In the genomic region with DNA sequence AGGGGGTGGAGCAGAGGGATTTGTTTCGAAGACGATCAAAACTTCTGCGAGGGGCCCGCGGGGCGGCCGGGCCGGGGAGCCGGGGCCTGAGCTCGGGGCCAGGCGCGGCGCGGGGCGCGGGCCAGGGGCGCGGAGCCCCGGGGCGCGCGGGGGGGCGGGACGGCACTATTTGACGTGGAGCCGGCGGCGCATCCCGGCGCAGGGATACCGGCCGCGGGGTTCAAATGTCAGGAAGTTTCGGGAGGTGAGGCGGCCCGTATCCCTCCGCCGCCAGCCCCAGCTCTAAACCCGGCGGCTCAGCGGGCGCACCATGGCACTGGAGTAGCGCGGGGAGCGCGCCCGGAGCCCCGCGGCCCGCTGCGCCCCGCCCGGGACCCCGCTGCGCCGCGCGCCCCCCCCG, we compare ENCODE assay signal across 8 cellular contexts. TPM values are rescaled to one million over a fixed set of nuclear protein-coding genes. Genes with fewer than 3 reads are reported as not detected.
DNase-seq lines count a peak whose midpoint lies in the region; ATAC-seq and TF ChIP-seq lines count a peak whose summit lies in the region.

A gene (plus strand): TSS at position 273 of the 400 bp plus-strand sequence. CDS start 522 bp downstream, outside the sequence.

- H3K4me1 ChIP-seq in testis = peaks cover 17% of the 10 kb centered on the region

- CTCF ChIA-PET in activated CD4-positive, alpha-beta T cell treated with anti-CD3 and anti-CD28 coated beads, Interleukin-2, amount 10 ng/mL, durations not matched to agents 7 days and 5 days (lab: Charles Lee) = no interaction called here

- H3K36me3 Mint-ChIP-seq in activated CD4-positive, alpha-beta T cell treated with anti-CD3 and anti-CD28 coated beads, Interleukin-2, amount 10 ng/mL, durations not matched to agents 7 days and 5 days (ENCODE audit: low read depth) = no peaks in the 10 kb centered on the region
- H3K36me3 Mint-ChIP-seq in HFFc6 (ENCODE audit: low read depth) = no peaks in the 10 kb centered on the region

- H3K9me3 Mint-ChIP-seq in activated CD4-positive, alpha-beta T cell treated with anti-CD3 and anti-CD28 coated beads, Interleukin-2, amount 10 ng/mL, durations not matched to agents 7 days and 5 days = no peaks in the 10 kb centered on the region
- no peaks in the 10 kb centered on the region for H3K9me3 Mint-ChIP-seq in HFFc6

- no peak for DNase-seq in activated CD4-positive, alpha-beta T cell treated with anti-CD3 and anti-CD28 coated beads, Interleukin-2, amount 10 ng/mL, durations not matched to agents 7 days and 5 days
- no peak for DNase-seq in activated CD4-positive, alpha-beta T cell treated with anti-CD3 and anti-CD28 coated beads for 4 hours
- DNase-seq in WERI-Rb-1 (peak; percentile 73), left ventricle myocardium superior (peak; percentile 81), testis (peak; percentile 77), HFFc6 (no peak), GM19240 (ENCODE audit: insufficient read length, low spot score) (no peak)

- peak within 1 kb of the TSS; percentile 64 for H3K27ac Mint-ChIP-seq in activated CD4-positive, alpha-beta T cell treated with anti-CD3 and anti-CD28 coated beads, Interleukin-2, amount 10 ng/mL, durations not matched to agents 7 days and 5 days
- no peak within 1 kb of the TSS for H3K27ac Mint-ChIP-seq in HFFc6

- H3K4me3 ChIP-seq in WERI-Rb-1 (ENCODE audit: low read depth, low read length) = peak within 1 kb of the TSS; percentile 44
- H3K4me3 ChIP-seq in testis = peak within 1 kb of the TSS in 1 of 2 donors; percentile 27

- peak within 1 kb of the TSS; percentile 50 for H3K4me3 Mint-ChIP-seq in activated CD4-positive, alpha-beta T cell treated with anti-CD3 and anti-CD28 coated beads, Interleukin-2, amount 10 ng/mL, durations not matched to agents 7 days and 5 days
- no peak within 1 kb of the TSS for H3K4me3 Mint-ChIP-seq in HFFc6

- H3K27ac ChIP-seq in WERI-Rb-1 = no peak within 1 kb of the TSS
- H3K27ac ChIP-seq in testis = no peak within 1 kb of the TSS

- intact Hi-C loops in left ventricle myocardium superior (cut with micrococcal nuclease) = loop anchor here (5.0 kb wide), 1 partner anchor 79 kb away; no protein-coding TSS in a partner anchor
- intact Hi-C loops in testis (cut with DNase I; ENCODE audit: low total_unique reads) = no loop called here

- no peak for ATAC-seq in left ventricle myocardium superior
- ATAC-seq in GM21447 (IDR thresholded peaks at IDR 0.05; ENCODE audit: unreplicated experiment) = no peak

- H3K36me3 ChIP-seq in WERI-Rb-1 = no peaks in the 10 kb centered on the region
- no peaks in the 10 kb centered on the region for H3K36me3 ChIP-seq in testis (ENCODE audit: low read depth, missing control alignments)

- TF ChIP-seq CTCF in WERI-Rb-1 (IDR thresholded peaks at IDR 0.05; ENCODE audit: low read depth, low read length) (no peak), testis (IDR thresholded peaks at IDR 0.05) (no peak), HFFc6 (IDR thresholded peaks at IDR 0.05) (no peak)

- no peaks in the 10 kb centered on the region for H3K9me3 ChIP-seq in WERI-Rb-1 (ENCODE audit: severe bottlenecking)
- H3K9me3 ChIP-seq in testis = no peaks in the 10 kb centered on the region

- H3K27me3 ChIP-seq in WERI-Rb-1 (ENCODE audit: insufficient read depth, low read depth, severe bottlenecking) = peaks cover 76% of the 10 kb centered on the region
- H3K27me3 ChIP-seq in testis = no peaks in the 10 kb centered on the region

- POLR2A ChIA-PET in activated CD4-positive, alpha-beta T cell treated with anti-CD3 and anti-CD28 coated beads, Interleukin-2, amount 10 ng/mL, durations not matched to agents 7 days and 5 days (lab: Charles Lee) = no interaction called here

- H3K4me1 Mint-ChIP-seq in activated CD4-positive, alpha-beta T cell treated with anti-CD3 and anti-CD28 coated beads, Interleukin-2, amount 10 ng/mL, durations not matched to agents 7 days and 5 days = peaks cover 24% of the 10 kb centered on the region
- H3K4me1 Mint-ChIP-seq in HFFc6 (ENCODE audit: low read depth) = peaks cover 11% of the 10 kb centered on the region

- 2 to 4% methylated on average over 8 to 43 of the region's 59 CpGs for WGBS in testis, 2 donors

- no peak for TF ChIP-seq POLR2A in testis (IDR thresholded peaks at IDR 0.05)

- peaks cover 78% of the 10 kb centered on the region for H3K27me3 Mint-ChIP-seq in activated CD4-positive, alpha-beta T cell treated with anti-CD3 and anti-CD28 coated beads, Interleukin-2, amount 10 ng/mL, durations not matched to agents 7 days and 5 days
- peaks cover 55% of the 10 kb centered on the region for H3K27me3 Mint-ChIP-seq in HFFc6 (ENCODE audit: insufficient read depth)

RNA-seq across cellular contexts. Expression of the gene that starts here (rescaled TPM):
- not detected for total RNA-seq in activated CD4-positive, alpha-beta T cell treated with anti-CD3 and anti-CD28 coated beads, Interleukin-2, amount 10 ng/mL, durations not matched to agents 7 days and 5 days
- total RNA-seq in left ventricle myocardium superior = 0.74 TPM
- total RNA-seq in testis = 1 to 10 TPM; 7.6 TPM
- polyA plus RNA-seq in testis (ENCODE audit: insufficient read depth, low read depth, low replicate concordance) = 2.8 TPM
- not detected for total RNA-seq in HFFc6 (2021; fragmentation: NEBNext Ultra II Directional; extraction: Animal tissue kit (Norgen Biotek cat#: 25700))

Comparison
In these comparisons a context has a peak if more than half of its experiments do, and no peak if none do; other contexts are left out.
1. Peak in DNase-seq in left ventricle myocardium superior; RNA of the gene not detected or under 1 TPM.
2. DNase-seq: peak in WERI-Rb-1 (single experiment) and testis (single experiment); none in activated CD4-positive, alpha-beta T cell treated with anti-CD3 and anti-CD28 coated beads, Interleukin-2, amount 10 ng/mL, durations not matched to agents 7 days and 5 days (single experiment), activated CD4-positive, alpha-beta T cell treated with anti-CD3 and anti-CD28 coated beads for 4 hours (0 of 2), HFFc6 (single experiment) and GM19240 (single experiment).